ENCODE assay signal across 11 cellular contexts in the genomic region with DNA sequence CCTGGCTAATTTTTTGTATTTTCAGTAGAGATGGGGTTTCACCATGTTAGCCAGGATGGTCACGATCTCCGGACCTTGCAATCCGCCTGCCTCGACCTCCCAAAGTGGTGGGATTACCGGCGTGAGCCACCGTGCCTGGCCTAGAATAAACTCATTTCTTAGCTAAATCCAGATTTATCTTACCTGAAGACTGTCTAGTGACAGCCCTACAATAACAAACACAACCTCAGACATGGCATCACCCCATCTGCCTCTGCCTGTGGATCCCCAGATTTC. TPM values are rescaled to one million over a fixed set of nuclear protein-coding genes. Genes with fewer than 3 reads are reported as not detected.
A peak's percentile ranks its signal among the peaks of the same experiment; 100 is the strongest.
DNase-seq lines count a peak whose midpoint lies in the region; ATAC-seq and TF ChIP-seq lines count a peak whose summit lies in the region.
"Had no signal": no experiment of that assay in that cellular context is flagged by ENCODE, and none has a peak within 500 bp of the region (broad histone marks: within the 10 kb centered on the region; RNA-seq: fewer than 3 reads in every experiment).

No MANE protein-coding gene starts in this region.

- H3K27me3 ChIP-seq in left lung = no peaks in the 10 kb centered on the region
- H3K27me3 ChIP-seq: Peyer's patch had no signal

- H3K9me3 ChIP-seq in left lung = peaks cover 0 to 6% of the 10 kb centered on the region in 2 donors

- TF ChIP-seq CTCF in left lung (IDR thresholded peaks at IDR 0.05) (no peak), type B pancreatic cell (conservative IDR thresholded peaks at IDR 0.05) (no peak)

- no peak overlapping the region for H3K4me3 ChIP-seq in left lung
- H3K4me3 ChIP-seq: Peyer's patch had no signal

- H3K36me3 ChIP-seq in left lung = peaks cover 0 to 19% of the 10 kb centered on the region in 2 donors

- intact Hi-C loops in activated T-helper 2 cell treated with anti-CD3 and anti-CD28 coated beads, Interferon-gamma antibody, Interleukin-2, Interleukin-4, amounts not matched to agents 10 μg/mL and 5 μg/mL and 100 μg/mL, durations not matched to agents 14 hours and 24 hours and 36 hours (cut with micrococcal nuclease) = loop anchor here (1.0 kb wide), 1 partner anchor 42 kb away; no protein-coding TSS in a partner anchor
- intact Hi-C loops in left lung (cut with DNase I) = no loop called here

- no peak for ATAC-seq in activated T-cell treated with anti-CD3 and anti-CD28 coated beads, Interleukin-2, amount 50 U/mL, for 72 hours (replicated peaks in 1 of 2)
- ATAC-seq in left lung = no peak

- no peak for TF ChIP-seq POLR2A in erythroblast (IDR thresholded peaks at IDR 0.05; ENCODE audit: low read length)

- DNase-seq in activated T-cell treated with anti-CD3 and anti-CD28 coated beads, Interleukin-2, amount 50 U/mL, for 72 hours = no peak
- no peak for DNase-seq in activated T-cell treated with anti-CD3 and anti-CD28 coated beads, Interleukin-2, amount 50 U/mL, for 48 hours
- DNase-seq in activated T-helper 2 cell treated with anti-CD3 and anti-CD28 coated beads, Interferon-gamma antibody, Interleukin-2, Interleukin-4, amounts not matched to agents 10 μg/mL and 5 μg/mL and 100 μg/mL, durations not matched to agents 14 hours and 24 hours and 36 hours (ENCODE audit: low spot score) = no peak
- DNase-seq in left lung = no peak
- no peak for DNase-seq in type B pancreatic cell (ENCODE audit: extremely low spot score, unreplicated experiment)
- DNase-seq in OCI-M2 (lab: John Stamatoyannopoulos, UW; ENCODE audit: unreplicated experiment) = no peak
- no peak for DNase-seq in activated gamma-delta T cell treated with Interleukin-2 at 50 U/mL for 16 hours
- DNase-seq in erythroblast (lab: John Stamatoyannopoulos, UW) = no peak
- DNase-seq: NCI-H1930, NCI-H69, Peyer's patch had no signal

- no peaks in the 10 kb centered on the region for H3K27me3 Mint-ChIP-seq in activated T-cell treated with anti-CD3 and anti-CD28 coated beads, Interleukin-2, amount 50 U/mL, for 72 hours (ENCODE audit: low read depth)
- H3K27me3 Mint-ChIP-seq in activated T-helper 2 cell treated with anti-CD3 and anti-CD28 coated beads, Interferon-gamma antibody, Interleukin-2, Interleukin-4, amounts not matched to agents 10 μg/mL and 5 μg/mL and 100 μg/mL, durations not matched to agents 14 hours and 24 hours and 36 hours (ENCODE audit: low read depth) = no peaks in the 10 kb centered on the region
- no peaks in the 10 kb centered on the region for H3K27me3 Mint-ChIP-seq in type B pancreatic cell

- H3K27ac ChIP-seq in left lung = peak overlapping the region; percentile 58 to 62
- H3K27ac ChIP-seq: Peyer's patch had no signal

- H3K4me1 Mint-ChIP-seq in activated T-cell treated with anti-CD3 and anti-CD28 coated beads, Interleukin-2, amount 50 U/mL, for 72 hours (ENCODE audit: low read depth) = peaks cover 62% of the 10 kb centered on the region
- peaks cover 29% of the 10 kb centered on the region for H3K4me1 Mint-ChIP-seq in activated T-helper 2 cell treated with anti-CD3 and anti-CD28 coated beads, Interferon-gamma antibody, Interleukin-2, Interleukin-4, amounts not matched to agents 10 μg/mL and 5 μg/mL and 100 μg/mL, durations not matched to agents 14 hours and 24 hours and 36 hours (ENCODE audit: low read depth)
- peaks cover 17% of the 10 kb centered on the region for H3K4me1 Mint-ChIP-seq in type B pancreatic cell (ENCODE audit: unreplicated experiment)

- peak overlapping the region; percentile 92 for H3K27ac Mint-ChIP-seq in activated T-cell treated with anti-CD3 and anti-CD28 coated beads, Interleukin-2, amount 50 U/mL, for 72 hours
- peak overlapping the region; percentile 91 for H3K27ac Mint-ChIP-seq in activated T-helper 2 cell treated with anti-CD3 and anti-CD28 coated beads, Interferon-gamma antibody, Interleukin-2, Interleukin-4, amounts not matched to agents 10 μg/mL and 5 μg/mL and 100 μg/mL, durations not matched to agents 14 hours and 24 hours and 36 hours
- H3K27ac Mint-ChIP-seq in type B pancreatic cell = peak overlapping the region; percentile 94

- peaks cover 11 to 48% of the 10 kb centered on the region in 2 donors for H3K4me1 ChIP-seq in left lung

- peaks cover 7 to 21% of the 10 kb centered on the region in 2 donors for H3K36me3 Mint-ChIP-seq in activated T-cell treated with anti-CD3 and anti-CD28 coated beads, Interleukin-2, amount 50 U/mL, for 72 hours (ENCODE audit: insufficient read depth in 2 of 2)
- peaks cover 77% of the 10 kb centered on the region for H3K36me3 Mint-ChIP-seq in activated T-helper 2 cell treated with anti-CD3 and anti-CD28 coated beads, Interferon-gamma antibody, Interleukin-2, Interleukin-4, amounts not matched to agents 10 μg/mL and 5 μg/mL and 100 μg/mL, durations not matched to agents 14 hours and 24 hours and 36 hours (ENCODE audit: low read depth)
- peaks cover 33% of the 10 kb centered on the region for H3K36me3 Mint-ChIP-seq in type B pancreatic cell

- peak overlapping the region; percentile 68 to 76 for H3K4me3 Mint-ChIP-seq in activated T-cell treated with anti-CD3 and anti-CD28 coated beads, Interleukin-2, amount 50 U/mL, for 72 hours
- H3K4me3 Mint-ChIP-seq in activated T-helper 2 cell treated with anti-CD3 and anti-CD28 coated beads, Interferon-gamma antibody, Interleukin-2, Interleukin-4, amounts not matched to agents 10 μg/mL and 5 μg/mL and 100 μg/mL, durations not matched to agents 14 hours and 24 hours and 36 hours (ENCODE audit: low read depth) = peak overlapping the region; percentile 57
- no peak overlapping the region for H3K4me3 Mint-ChIP-seq in type B pancreatic cell

- H3K9me3 Mint-ChIP-seq in activated T-cell treated with anti-CD3 and anti-CD28 coated beads, Interleukin-2, amount 50 U/mL, for 72 hours = no peaks in the 10 kb centered on the region
- peaks cover 27% of the 10 kb centered on the region for H3K9me3 Mint-ChIP-seq in activated T-helper 2 cell treated with anti-CD3 and anti-CD28 coated beads, Interferon-gamma antibody, Interleukin-2, Interleukin-4, amounts not matched to agents 10 μg/mL and 5 μg/mL and 100 μg/mL, durations not matched to agents 14 hours and 24 hours and 36 hours
- no peaks in the 10 kb centered on the region for H3K9me3 Mint-ChIP-seq in type B pancreatic cell

RNA-seq across cellular contexts. Expression of a gene that starts 5.0 kb away (rescaled TPM):
- 10 to 100 TPM; 10.8 to 11.8 TPM for total RNA-seq in activated T-cell treated with anti-CD3 and anti-CD28 coated beads, Interleukin-2, amount 50 U/mL, for 72 hours
- 8.6 and 8.7 TPM in 2 replicates for total RNA-seq in activated T-helper 2 cell treated with anti-CD3 and anti-CD28 coated beads, Interferon-gamma antibody, Interleukin-2, Interleukin-4, amounts not matched to agents 10 μg/mL and 5 μg/mL and 100 μg/mL, durations not matched to agents 14 hours and 24 hours and 36 hours
- total RNA-seq in left lung = 10 to 100 TPM; 10.6 to 12.0 TPM
- 11.7 and 13.0 TPM in 2 replicates for total RNA-seq in type B pancreatic cell (ENCODE audit: low replicate concordance)

RNA-seq across cellular contexts. Expression of a gene that starts 43.7 kb away (rescaled TPM):
- total RNA-seq in activated T-cell treated with anti-CD3 and anti-CD28 coated beads, Interleukin-2, amount 50 U/mL, for 72 hours = 10 to 100 TPM in 1 of 2 donors, 1 to 10 TPM in 1; 8.2 to 13.1 TPM
- total RNA-seq in activated T-helper 2 cell treated with anti-CD3 and anti-CD28 coated beads, Interferon-gamma antibody, Interleukin-2, Interleukin-4, amounts not matched to agents 10 μg/mL and 5 μg/mL and 100 μg/mL, durations not matched to agents 14 hours and 24 hours and 36 hours = 2.3 and 4.2 TPM in 2 replicates
- total RNA-seq in left lung (1 to 10 TPM; 4.0 to 4.1 TPM), type B pancreatic cell (ENCODE audit: low replicate concordance) (2.6 and 2.7 TPM in 2 replicates)
